10 cellular contexts compared by ENCODE assay signal in genomic region chr4:7956306-7957112, GRCh38. TPM values are rescaled to one million over a fixed set of nuclear protein-coding genes. Genes with fewer than 3 reads are reported as not detected.
DNase-seq lines count a peak whose midpoint lies in the region; ATAC-seq, FAIRE-seq and TF ChIP-seq lines count a peak whose summit lies in the region.
"Had no signal": no experiment of that assay in that cellular context is flagged by ENCODE, and none has a peak within 500 bp of the region (broad histone marks: within the 10 kb centered on the region; RNA-seq: fewer than 3 reads in every experiment).

No MANE protein-coding gene starts in this region.

- no peak for TF ChIP-seq CTCF in astrocyte of the spinal cord (IDR thresholded peaks at IDR 0.05; ENCODE audit: low read depth, low read length)
- no peak for TF ChIP-seq CTCF in hepatocyte (IDR thresholded peaks at IDR 0.05; ENCODE audit: poor library complexity)
- TF ChIP-seq CTCF in gastrocnemius medialis (IDR thresholded peaks at IDR 0.05 in 4 of 5, conservative IDR thresholded peaks at IDR 0.05 in 1 of 5) = no peak

- peak overlapping the region; percentile 85 for H3K27ac ChIP-seq in hepatocyte
- no peak overlapping the region for H3K27ac ChIP-seq in gastrocnemius medialis
- no peak overlapping the region for H3K27ac ChIP-seq in CD4-positive, alpha-beta memory T cell (ENCODE audit: low read depth, low read length)

- H2AFZ ChIP-seq in hepatocyte = no peak overlapping the region

- ATAC-seq in gastrocnemius medialis = peak; percentile 12 to 22
- no peak for ATAC-seq in stimulated activated naive CD8-positive, alpha-beta T cell treated with anti-CD3 and anti-CD28 coated beads, Interleukin-15, amount 100 ng/mL, for 72 hours
- no peak for ATAC-seq in T-cell (replicated peaks in 1 of 4)

- DNase-seq in H54 (ENCODE audit: insufficient read length, low spot score) = peak; percentile 64
- DNase-seq in astrocyte of the spinal cord (ENCODE audit: low read depth, low spot score) = peak; percentile 70
- no peak for DNase-seq in hepatocyte (ENCODE audit: low spot score)
- no peak for DNase-seq in gastrocnemius medialis
- DNase-seq in stimulated activated naive CD8-positive, alpha-beta T cell treated with anti-CD3 and anti-CD28 coated beads, Interleukin-15, amount 100 ng/mL, for 72 hours = no peak
- no peak for DNase-seq in T-cell
- DNase-seq in CD4-positive, alpha-beta memory T cell = no peak
- DNase-seq in NCI-H510A treated with DMSO at 0.1 percent for 48 hours (lab: John Stamatoyannopoulos, UW) = no peak
- DNase-seq: activated effector memory CD4-positive, alpha-beta T cell treated with anti-CD3 and anti-CD28 coated beads, Interleukin-2, amount 50 U/mL, for 16 hours; DMS79 treated with DMSO at 0.1 percent for 48 hours had no signal

- H3K27me3 Mint-ChIP-seq in stimulated activated naive CD8-positive, alpha-beta T cell treated with anti-CD3 and anti-CD28 coated beads, Interleukin-15, amount 100 ng/mL, for 72 hours = peaks cover 22% of the 10 kb centered on the region
- H3K27me3 Mint-ChIP-seq in T-cell = peaks cover 0 to 11% of the 10 kb centered on the region in 2 donors
- no peaks in the 10 kb centered on the region for H3K27me3 Mint-ChIP-seq in CD4-positive, alpha-beta memory T cell

- FAIRE-seq in H54 (lab: Jason Lieb, UNC) = no peak

- H3K4me1 ChIP-seq in hepatocyte (ENCODE audit: insufficient read depth) (peaks cover 19% of the 10 kb centered on the region), gastrocnemius medialis (no peaks in the 10 kb centered on the region)
- H3K4me1 ChIP-seq in CD4-positive, alpha-beta memory T cell (ENCODE audit: insufficient read depth, low read length) = peaks cover 14% of the 10 kb centered on the region

- H3K79me2 ChIP-seq in hepatocyte = no peaks in the 10 kb centered on the region

- H3K36me3 ChIP-seq in hepatocyte (replicated peaks; ENCODE audit: insufficient read depth, low read depth) (no peaks in the 10 kb centered on the region), gastrocnemius medialis (no peaks in the 10 kb centered on the region)
- H3K36me3 ChIP-seq in CD4-positive, alpha-beta memory T cell (ENCODE audit: insufficient read depth, low read length) = no peaks in the 10 kb centered on the region

- no peak overlapping the region for H3K27ac Mint-ChIP-seq in stimulated activated naive CD8-positive, alpha-beta T cell treated with anti-CD3 and anti-CD28 coated beads, Interleukin-15, amount 100 ng/mL, for 72 hours
- H3K27ac Mint-ChIP-seq in T-cell = no peak overlapping the region
- H3K27ac Mint-ChIP-seq in CD4-positive, alpha-beta memory T cell = no peak overlapping the region

- POLR2A ChIA-PET in T-cell (lab: Charles Lee) = no interaction called here
- POLR2A ChIA-PET in CD4-positive, alpha-beta memory T cell (lab: Charles Lee; ENCODE audit: partially characterized antibody) = interaction anchor here (1.3 kb wide), 1 partner anchor 18 kb away, joined by 3 read pairs; no protein-coding TSS in a partner anchor

- H3K4me3 ChIP-seq in astrocyte of the spinal cord (ENCODE audit: low read depth, low read length) (no peak overlapping the region), hepatocyte (no peak overlapping the region), gastrocnemius medialis (no peak overlapping the region)
- H3K4me3 ChIP-seq in CD4-positive, alpha-beta memory T cell (ENCODE audit: low read length in 2 of 2) = no peak overlapping the region

- H4K20me1 ChIP-seq in hepatocyte (ENCODE audit: insufficient read depth, poor library complexity, severe bottlenecking) = no peaks in the 10 kb centered on the region

- H3K4me1 Mint-ChIP-seq in stimulated activated naive CD8-positive, alpha-beta T cell treated with anti-CD3 and anti-CD28 coated beads, Interleukin-15, amount 100 ng/mL, for 72 hours = peaks cover 49% of the 10 kb centered on the region
- peaks cover 8 to 11% (median 10%) of the 10 kb centered on the region in 3 donors for H3K4me1 Mint-ChIP-seq in T-cell
- H3K4me1 Mint-ChIP-seq in CD4-positive, alpha-beta memory T cell = peaks cover 5 to 15% (median 9%) of the 10 kb centered on the region in 4 donors

- intact Hi-C loops in gastrocnemius medialis (cut with DNase I; ENCODE audit: low total_unique reads) = no loop called here
- intact Hi-C loops in CD4-positive, alpha-beta memory T cell (cut with micrococcal nuclease) = no loop called here

- CTCF ChIA-PET in T-cell (lab: Charles Lee) = no interaction called here
- CTCF ChIA-PET in CD4-positive, alpha-beta memory T cell (lab: Charles Lee; ENCODE audit: partially characterized antibody) = no interaction called here

- no peaks in the 10 kb centered on the region for H3K9me2 ChIP-seq in hepatocyte (replicated peaks; ENCODE audit: insufficient read depth)

- in situ Hi-C loops in astrocyte of the spinal cord (cut with HindIII; ENCODE audit: low sequenced_read_pairs) (no loop called here), gastrocnemius medialis (cut with MboI; ENCODE audit: low sequenced_read_pairs in 4 of 4) (no loop called here)

- H3K9me3 Mint-ChIP-seq in stimulated activated naive CD8-positive, alpha-beta T cell treated with anti-CD3 and anti-CD28 coated beads, Interleukin-15, amount 100 ng/mL, for 72 hours = peaks cover 4 to 16% of the 10 kb centered on the region in 2 donors
- no peaks in the 10 kb centered on the region for H3K9me3 Mint-ChIP-seq in T-cell
- peaks cover 0 to 5% (median 0%) of the 10 kb centered on the region in 8 donors for H3K9me3 Mint-ChIP-seq in CD4-positive, alpha-beta memory T cell

- H3K9me3 ChIP-seq in hepatocyte (ENCODE audit: low read depth) (no peaks in the 10 kb centered on the region), gastrocnemius medialis (no peaks in the 10 kb centered on the region)
- no peaks in the 10 kb centered on the region for H3K9me3 ChIP-seq in CD4-positive, alpha-beta memory T cell (ENCODE audit: control insufficient read depth in 1 of 2, low read length in 2 of 2)

- H3K36me3 Mint-ChIP-seq in T-cell = no peaks in the 10 kb centered on the region
- H3K36me3 Mint-ChIP-seq in CD4-positive, alpha-beta memory T cell = no peaks in the 10 kb centered on the region

- H3K27me3 ChIP-seq in hepatocyte (no peaks in the 10 kb centered on the region), gastrocnemius medialis (no peaks in the 10 kb centered on the region)
- H3K27me3 ChIP-seq in CD4-positive, alpha-beta memory T cell (ENCODE audit: insufficient read depth, low read length) = no peaks in the 10 kb centered on the region

- WGBS in hepatocyte (ENCODE audit: low lambda C conversion rate, missing lambda C conversion rate) = 76% methylated on average over 10 of the region's 10 CpGs

- H3K4me3 Mint-ChIP-seq in stimulated activated naive CD8-positive, alpha-beta T cell treated with anti-CD3 and anti-CD28 coated beads, Interleukin-15, amount 100 ng/mL, for 72 hours = no peak overlapping the region
- H3K4me3 Mint-ChIP-seq in T-cell = no peak overlapping the region
- H3K4me3 Mint-ChIP-seq in CD4-positive, alpha-beta memory T cell = no peak overlapping the region

- H3K4me2 ChIP-seq in hepatocyte = peak overlapping the region; percentile 22

- TF ChIP-seq POLR2A in H54 (IDR thresholded peaks at IDR 0.05; ENCODE audit: low read depth, low read length) (no peak), gastrocnemius medialis (IDR thresholded peaks at IDR 0.05) (no peak)

RNA-seq across cellular contexts. Expression of gene AFAP1, which starts 16.8 kb away (rescaled TPM):
- 12.6 and 16.2 TPM in 2 replicates for total RNA-seq in hepatocyte
- 6.9 and 9.3 TPM in 2 replicates for polyA plus RNA-seq in hepatocyte
- 1 to 10 TPM; 1.5 to 8.6 (median 3.5) TPM for total RNA-seq in gastrocnemius medialis
- 10 to 100 TPM in 4 of 5 donors, 1 to 10 TPM in 1; 4.8 to 34.8 (median 20.3) TPM for total RNA-seq in T-cell
- 10 to 100 TPM; 18.8 to 21.8 TPM for total RNA-seq in CD4-positive, alpha-beta memory T cell
- 1 to 10 TPM in 1 of 2 donors, under 1 TPM in 1; 0.95 to 6.3 TPM for polyA plus RNA-seq in CD4-positive, alpha-beta memory T cell

Comparison
In these comparisons a context has a peak if more than half of its experiments do, and no peak if none do; other contexts are left out.
1. DNase-seq: peak in H54 (single experiment) and astrocyte of the spinal cord (single experiment); none in hepatocyte (single experiment), gastrocnemius medialis (0 of 2), stimulated activated naive CD8-positive, alpha-beta T cell treated with anti-CD3 and anti-CD28 coated beads, Interleukin-15, amount 100 ng/mL, for 72 hours (0 of 2), T-cell (0 of 34), CD4-positive, alpha-beta memory T cell (0 of 5) and NCI-H510A treated with DMSO at 0.1 percent for 48 hours (single experiment).
2. ATAC-seq: peak in gastrocnemius medialis (2 of 2); none in stimulated activated naive CD8-positive, alpha-beta T cell treated with anti-CD3 and anti-CD28 coated beads, Interleukin-15, amount 100 ng/mL, for 72 hours (single experiment) and T-cell (0 of 4).